In the genomic region with DNA sequence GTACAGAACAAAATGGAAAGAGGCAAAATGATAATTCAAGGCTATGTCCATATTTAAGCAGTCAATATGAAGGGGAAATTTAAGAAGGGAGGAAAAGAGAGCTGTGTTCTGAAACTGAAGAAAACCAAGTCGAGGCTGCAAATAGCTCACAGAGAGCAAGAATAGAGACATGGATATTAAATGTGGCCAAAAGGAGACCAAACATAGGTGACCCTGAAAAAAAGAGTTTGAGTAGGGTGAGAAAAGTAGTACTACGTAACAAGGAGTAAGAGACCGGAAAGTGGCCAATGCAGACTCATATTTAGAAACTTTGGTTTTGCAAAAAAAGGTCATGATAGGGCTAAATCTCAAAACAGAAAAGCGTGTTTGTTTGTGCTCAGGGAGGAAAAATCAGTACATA, we compare ENCODE assay signal across 26 cellular contexts.
"Had no signal": no experiment of that assay in that cellular context is flagged by ENCODE, and none has a peak within 500 bp of the region (broad histone marks: within the 10 kb centered on the region; RNA-seq: fewer than 3 reads in every experiment).

No MANE protein-coding gene starts in this region.

- H3K9me3 Mint-ChIP-seq: naive B cell; naive thymus-derived CD8-positive, alpha-beta T cell had no signal

- FAIRE-seq: endothelial cell of umbilical vein, islet of Langerhans, keratinocyte had no signal

- H3K27ac ChIP-seq: colonic mucosa, dorsolateral prefrontal cortex, esophagus squamous epithelium, gastrocnemius medialis, heart right ventricle, left lung, lower lobe of right lung had no signal

- H3K4me3 ChIP-seq: colonic mucosa, dorsolateral prefrontal cortex, esophagus squamous epithelium, gastrocnemius medialis, heart right ventricle, left lung, lower lobe of right lung, mucosa of descending colon had no signal

- H3K4me3 Mint-ChIP-seq: mesothelial cell of epicardium; naive B cell; naive thymus-derived CD8-positive, alpha-beta T cell had no signal

- H3K36me3 ChIP-seq: colonic mucosa, esophagus squamous epithelium, gastrocnemius medialis, heart right ventricle, left lung, lower lobe of right lung had no signal

- H3K27me3 Mint-ChIP-seq: naive B cell had no signal

- DNase-seq: colonic mucosa; dermis blood vessel endothelial cell; dorsolateral prefrontal cortex; effector CD4-positive, alpha-beta T cell; effector memory CD4-positive, alpha-beta T cell; esophagus squamous epithelium; foreskin fibroblast; foreskin melanocyte; gastrocnemius medialis; glutamatergic neuron; head of caudate nucleus; heart right ventricle; hippocampal formation; left cardiac atrium; left lung; left ventricle myocardium superior; lower lobe of right lung; mesenchymal stem cell; mucosa of descending colon; naive B cell; naive thymus-derived CD8-positive, alpha-beta T cell had no signal

- H3K4me1 Mint-ChIP-seq: naive B cell; naive thymus-derived CD8-positive, alpha-beta T cell had no signal

- H3K27ac Mint-ChIP-seq: mesothelial cell of epicardium, naive B cell had no signal

- H3K9me3 ChIP-seq: colonic mucosa, gastrocnemius medialis, heart right ventricle, left lung, lower lobe of right lung, mucosa of descending colon had no signal

- H3K36me3 Mint-ChIP-seq: mesothelial cell of epicardium; naive B cell; naive thymus-derived CD8-positive, alpha-beta T cell had no signal

- H3K27me3 ChIP-seq: colonic mucosa, esophagus squamous epithelium, gastrocnemius medialis, heart right ventricle, left lung had no signal

- ATAC-seq: esophagus mucosa; gastrocnemius medialis; heart right ventricle; left cardiac atrium; left lung; lower lobe of right lung; mucosa of descending colon; naive thymus-derived CD8-positive, alpha-beta T cell had no signal

- H3K4me1 ChIP-seq: colonic mucosa, esophagus squamous epithelium, gastrocnemius medialis, lower lobe of right lung had no signal
